ENCODE assay signal across 8 cellular contexts in genomic region chr1:9942939-9943807, GRCh38. TPM values are rescaled to one million over a fixed set of nuclear protein-coding genes. Genes with fewer than 3 reads are reported as not detected.
DNase-seq lines count a peak whose midpoint lies in the region; ATAC-seq and TF ChIP-seq lines count a peak whose summit lies in the region.

Gene LZIC, minus strand, starts transcription at chr1:9943391. Its CDS starts 6,772 bp downstream, at chr1:9936619.
Gene NMNAT1, plus strand, starts transcription at chr1:9943475. Its CDS starts 28,599 bp downstream, at chr1:9972074.

- peak; percentile 79 for TF ChIP-seq POLR2A in prostate gland (IDR thresholded peaks at IDR 0.05)

- H3K27ac Mint-ChIP-seq in T-helper 1 cell treated with Interleukin-12 subunit alpha and Interleukin-12 subunit beta and Interleukin-4 antibody, amounts not matched to agents 30 μg/mL and 1 μg/mL, for 36 hours = peak within 1 kb of the TSS; percentile 97

- no peaks in the 10 kb centered on the region for H3K27me3 Mint-ChIP-seq in T-helper 1 cell treated with Interleukin-12 subunit alpha and Interleukin-12 subunit beta and Interleukin-4 antibody, amounts not matched to agents 30 μg/mL and 1 μg/mL, for 36 hours (ENCODE audit: low read depth)

- peak; percentile 94 for ATAC-seq in HG02852 (IDR thresholded peaks at IDR 0.05; ENCODE audit: unreplicated experiment)

- H3K4me3 Mint-ChIP-seq in T-helper 1 cell treated with Interleukin-12 subunit alpha and Interleukin-12 subunit beta and Interleukin-4 antibody, amounts not matched to agents 30 μg/mL and 1 μg/mL, for 36 hours = peak within 1 kb of the TSS; percentile 99

- H3K27me3 ChIP-seq in right atrium auricular region (no peaks in the 10 kb centered on the region), prostate gland (replicated peaks; ENCODE audit: insufficient read depth) (no peaks in the 10 kb centered on the region)

- H3K27ac ChIP-seq in right atrium auricular region (peak within 1 kb of the TSS; percentile 92 to 94), prostate gland (peak within 1 kb of the TSS; percentile 79 to 86)

- H3K36me3 ChIP-seq in right atrium auricular region (no peaks in the 10 kb centered on the region), prostate gland (no peaks in the 10 kb centered on the region)

- H3K4me1 Mint-ChIP-seq in T-helper 1 cell treated with Interleukin-12 subunit alpha and Interleukin-12 subunit beta and Interleukin-4 antibody, amounts not matched to agents 30 μg/mL and 1 μg/mL, for 36 hours (ENCODE audit: low read depth) = peaks cover 8% of the 10 kb centered on the region

- H3K4me3 ChIP-seq in right atrium auricular region (peak within 1 kb of the TSS; percentile 68 to 83), prostate gland (peak within 1 kb of the TSS; percentile 63 to 77)

- DNase-seq in GM13976 (ENCODE audit: low spot score) (peak; percentile 97), NCI-H146 treated with DMSO at 0.1 percent for 48 hours (lab: John Stamatoyannopoulos, UW; ENCODE audit: unreplicated experiment) (peak; percentile 25), amygdala (lab: John Stamatoyannopoulos, UW) (peak; percentile 64 to 94 (median 87)), right atrium auricular region (ENCODE audit: low spot score) (peak; percentile 94), prostate gland (ENCODE audit: low spot score) (peak; percentile 89), ureter (ENCODE audit: low spot score) (peak; percentile 95)

- H3K9me3 ChIP-seq in right atrium auricular region (no peaks in the 10 kb centered on the region), prostate gland (no peaks in the 10 kb centered on the region)

- 0% methylated on average over 53 of the region's 55 CpGs for WGBS in prostate gland

- TF ChIP-seq CTCF in GM13976 (IDR thresholded peaks at IDR 0.05; ENCODE audit: borderline replicate concordance, control extremely low read depth, extremely low read depth, insufficient read depth, missing control alignments) = no peak
- peak in 1 of 2 donors; percentile 29 for TF ChIP-seq CTCF in right atrium auricular region (IDR thresholded peaks at IDR 0.05)
- peak in 2 of 4 experiments; percentile 23 to 40 for TF ChIP-seq CTCF in prostate gland (IDR thresholded peaks at IDR 0.05)

- H3K4me1 ChIP-seq in right atrium auricular region = peaks cover 0 to 22% of the 10 kb centered on the region in 2 donors
- no peaks in the 10 kb centered on the region for H3K4me1 ChIP-seq in prostate gland (replicated peaks)

- peaks cover 8% of the 10 kb centered on the region for H3K36me3 Mint-ChIP-seq in T-helper 1 cell treated with Interleukin-12 subunit alpha and Interleukin-12 subunit beta and Interleukin-4 antibody, amounts not matched to agents 30 μg/mL and 1 μg/mL, for 36 hours (ENCODE audit: low read depth)

- intact Hi-C loops in prostate gland (cut with DNase I) = loop anchor here (5.0 kb wide), 3 partner anchors 66 to 214 kb away; partner anchors contain the start of gene UBE4B

- H3K9me3 Mint-ChIP-seq in T-helper 1 cell treated with Interleukin-12 subunit alpha and Interleukin-12 subunit beta and Interleukin-4 antibody, amounts not matched to agents 30 μg/mL and 1 μg/mL, for 36 hours = no peaks in the 10 kb centered on the region

- in situ Hi-C loops in GM13976 (cut with MboI; ENCODE audit: low sequenced_read_pairs, unreplicated experiment) = no loop called here

RNA-seq across cellular contexts. Expression of gene LZIC, which starts in this region (rescaled TPM):
- 10 to 100 TPM; 25.0 to 32.1 TPM for total RNA-seq in right atrium auricular region
- 10 to 100 TPM; 21.5 to 42.2 TPM for total RNA-seq in prostate gland
- 27.5 TPM for total RNA-seq in ureter

RNA-seq across cellular contexts. Expression of gene NMNAT1, which starts in this region (rescaled TPM):
- total RNA-seq in right atrium auricular region (10 to 100 TPM; 10.0 to 13.9 TPM), prostate gland (1 to 10 TPM; 7.2 to 8.7 TPM), ureter (12.6 TPM)

Comparison
In these comparisons a context has a peak if more than half of its experiments do, and no peak if none do; other contexts are left out.
1. Peak in every context shown above with its lines: DNase-seq, ATAC-seq, H3K4me3 ChIP-seq and H3K27ac ChIP-seq.
2. DNase-seq: peak in every context shown above with its lines; median percentile 97 in GM13976; 95 in ureter; 94 in right atrium auricular region; 89 in prostate gland; 87 in amygdala; 25 in NCI-H146 treated with DMSO at 0.1 percent for 48 hours.